ENCODE assay signal across 28 cellular contexts in the genomic region with DNA sequence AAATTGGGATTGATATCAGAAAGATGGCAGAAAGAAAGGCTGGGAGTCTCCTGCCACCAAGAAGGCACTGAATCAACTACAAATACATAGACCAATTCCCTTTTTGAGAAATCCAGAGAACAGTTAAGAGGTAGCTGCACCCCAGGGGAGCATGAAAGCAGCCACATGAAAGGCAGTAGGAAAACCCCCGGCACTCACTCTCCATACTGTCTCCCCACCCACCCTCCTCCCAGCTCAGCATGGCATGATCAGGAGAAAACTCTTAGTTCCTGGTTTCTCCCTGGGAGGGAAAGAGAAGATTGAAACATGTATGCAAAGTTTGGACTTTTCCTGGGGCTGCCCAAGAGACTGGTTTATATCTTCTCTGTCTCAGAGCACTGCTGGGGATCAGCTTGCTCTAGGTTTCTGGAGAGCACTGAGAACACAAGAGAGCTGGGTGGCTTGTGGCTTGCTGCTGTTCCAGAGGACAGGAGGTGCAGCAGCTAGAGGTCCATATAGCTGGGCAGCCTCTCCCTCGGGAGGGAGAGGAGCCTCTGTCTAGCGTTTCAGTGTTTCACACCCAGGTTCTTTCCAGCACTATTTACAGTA.
"Had no signal": no experiment of that assay in that cellular context is flagged by ENCODE, and none has a peak within 500 bp of the region (broad histone marks: within the 10 kb centered on the region; RNA-seq: fewer than 3 reads in every experiment).

No MANE protein-coding gene starts in this region.

- H3K36me3 ChIP-seq: left lung, upper lobe of right lung had no signal

- H3K4me1 ChIP-seq: foreskin keratinocyte, left lung, parathyroid adenoma, upper lobe of right lung had no signal

- H3K4me2 ChIP-seq: hepatocyte had no signal

- H3K9ac ChIP-seq: parathyroid adenoma had no signal

- H3K9me3 Mint-ChIP-seq: activated CD4-positive, alpha-beta T cell treated with anti-CD3 and anti-CD28 coated beads, Interleukin-2, amount 10 ng/mL, durations not matched to agents 7 days and 5 days; activated T-helper 1 cell treated with anti-CD3 and anti-CD28 coated beads, Interleukin-12 subunit alpha, Interleukin-12 subunit beta, Interleukin-2, Interleukin-4 antibody, amounts not matched to agents 30 ng/mL and 10 ng/mL and 1 ng/mL, durations not matched to agents 14 hours and 24 hours and 36 hours; brain; dendritic cell treated with granulocyte-macrophage colony-stimulating factor and Interleukin-4, amounts not matched to agents 40 ng/mL and 50 ng/mL, for 4 days; stimulated activated naive B cell treated with anti-CD40 and anti-IgM and Interleukin-4, amounts not matched to agents 10 μg/mL and 1 μg/mL and 100 μg/mL, for 72 hours had no signal

- H3K27ac Mint-ChIP-seq: activated CD4-positive, alpha-beta T cell treated with anti-CD3 and anti-CD28 coated beads, Interleukin-2, amount 10 ng/mL, durations not matched to agents 7 days and 5 days; activated CD8-positive, alpha-beta memory T cell treated with anti-CD3 and anti-CD28 coated beads, Interleukin-2, amount 10 ng/mL, durations not matched to agents 7 days and 5 days; activated CD8-positive, alpha-beta T cell treated with anti-CD3 and anti-CD28 coated beads for 36 hours; activated naive CD8-positive, alpha-beta T cell treated with anti-CD3 and anti-CD28 coated beads, Interleukin-2, amount 50 U/mL, for 24 hours; activated T-helper 1 cell treated with anti-CD3 and anti-CD28 coated beads, Interleukin-12 subunit alpha, Interleukin-12 subunit beta, Interleukin-2, Interleukin-4 antibody, amounts not matched to agents 30 ng/mL and 10 ng/mL and 1 ng/mL, durations not matched to agents 14 hours and 24 hours and 36 hours; dendritic cell treated with granulocyte-macrophage colony-stimulating factor and Interleukin-4, amounts not matched to agents 40 ng/mL and 50 ng/mL, for 4 days; mesothelial cell of epicardium; natural killer cell treated with Interleukin-12 subunit alpha and Interleukin-12 subunit beta and Interleukin-15 and Interleukin-18, amount 100 ng/mL, for 72 hours; stimulated activated naive B cell treated with anti-CD40 and anti-IgM and Interleukin-4, amounts not matched to agents 10 μg/mL and 1 μg/mL and 100 μg/mL, for 72 hours had no signal

- H3K27me3 Mint-ChIP-seq: activated CD4-positive, alpha-beta T cell treated with anti-CD3 and anti-CD28 coated beads, Interleukin-2, amount 10 ng/mL, durations not matched to agents 7 days and 5 days; activated CD8-positive, alpha-beta memory T cell treated with anti-CD3 and anti-CD28 coated beads, Interleukin-2, amount 10 ng/mL, durations not matched to agents 7 days and 5 days; activated CD8-positive, alpha-beta T cell treated with anti-CD3 and anti-CD28 coated beads for 36 hours; activated naive CD8-positive, alpha-beta T cell treated with anti-CD3 and anti-CD28 coated beads, Interleukin-2, amount 50 U/mL, for 24 hours; brain; dendritic cell treated with granulocyte-macrophage colony-stimulating factor and Interleukin-4, amounts not matched to agents 40 ng/mL and 50 ng/mL, for 4 days; natural killer cell treated with Interleukin-12 subunit alpha and Interleukin-12 subunit beta and Interleukin-15 and Interleukin-18, amount 100 ng/mL, for 72 hours; stimulated activated naive B cell treated with anti-CD40 and anti-IgM and Interleukin-4, amounts not matched to agents 10 μg/mL and 1 μg/mL and 100 μg/mL, for 72 hours had no signal

- H3K4me1 Mint-ChIP-seq: activated CD4-positive, alpha-beta T cell treated with anti-CD3 and anti-CD28 coated beads, Interleukin-2, amount 10 ng/mL, durations not matched to agents 7 days and 5 days; activated CD8-positive, alpha-beta memory T cell treated with anti-CD3 and anti-CD28 coated beads, Interleukin-2, amount 10 ng/mL, durations not matched to agents 7 days and 5 days; activated naive CD8-positive, alpha-beta T cell treated with anti-CD3 and anti-CD28 coated beads, Interleukin-2, amount 50 U/mL, for 24 hours; stimulated activated naive B cell treated with anti-CD40 and anti-IgM and Interleukin-4, amounts not matched to agents 10 μg/mL and 1 μg/mL and 100 μg/mL, for 72 hours had no signal

- H3K9me3 ChIP-seq: left lung, upper lobe of right lung had no signal

- DNase-seq: activated CD4-positive, alpha-beta T cell treated with anti-CD3 and anti-CD28 coated beads, Interleukin-2, amount 10 ng/mL, durations not matched to agents 7 days and 5 days; activated CD4-positive, CD25-positive, alpha-beta regulatory T cell treated with anti-CD3 and anti-CD28 coated beads, Interleukin-2, amount 50 U/mL, for 72 hours; activated CD8-positive, alpha-beta memory T cell treated with anti-CD3 and anti-CD28 coated beads, Interleukin-2, amount 10 ng/mL, durations not matched to agents 7 days and 5 days; activated CD8-positive, alpha-beta T cell treated with anti-CD3 and anti-CD28 coated beads for 36 hours; activated gamma-delta T cell; activated naive CD4-positive, alpha-beta T cell treated with anti-CD3 and anti-CD28 coated beads, Interleukin-2, amount 50 U/mL, for 16 hours; activated naive CD8-positive, alpha-beta T cell treated with anti-CD3 and anti-CD28 coated beads, Interleukin-2, amount 50 U/mL, for 24 hours; effector CD4-positive, alpha-beta T cell; erythroblast; foreskin keratinocyte; kidney glomerular epithelial cell; nucleus accumbens; right cardiac atrium; stimulated activated CD4-positive, alpha-beta T cell treated with anti-CD3 and anti-CD28 coated beads, Interleukin-15, amount 100 ng/mL, for 24 hours; stimulated activated CD8-positive, alpha-beta memory T cell treated with anti-CD3 and anti-CD28 coated beads, Interleukin-4, amount 100 ng/mL, for 48 hours; stimulated activated naive B cell treated with anti-CD40 and anti-IgM and Interleukin-4, amounts not matched to agents 10 μg/mL and 1 μg/mL and 100 μg/mL, for 72 hours; upper lobe of right lung had no signal

- H3K27ac ChIP-seq: foreskin keratinocyte, hepatocyte, left lung, parathyroid adenoma, skin epidermis, upper lobe of right lung, VCaP had no signal

- H3K4me3 Mint-ChIP-seq: activated CD4-positive, alpha-beta T cell treated with anti-CD3 and anti-CD28 coated beads, Interleukin-2, amount 10 ng/mL, durations not matched to agents 7 days and 5 days; activated CD8-positive, alpha-beta memory T cell treated with anti-CD3 and anti-CD28 coated beads, Interleukin-2, amount 10 ng/mL, durations not matched to agents 7 days and 5 days; activated CD8-positive, alpha-beta T cell treated with anti-CD3 and anti-CD28 coated beads for 36 hours; activated naive CD8-positive, alpha-beta T cell treated with anti-CD3 and anti-CD28 coated beads, Interleukin-2, amount 50 U/mL, for 24 hours; activated T-helper 1 cell treated with anti-CD3 and anti-CD28 coated beads, Interleukin-12 subunit alpha, Interleukin-12 subunit beta, Interleukin-2, Interleukin-4 antibody, amounts not matched to agents 30 ng/mL and 10 ng/mL and 1 ng/mL, durations not matched to agents 14 hours and 24 hours and 36 hours; brain; dendritic cell treated with granulocyte-macrophage colony-stimulating factor and Interleukin-4, amounts not matched to agents 40 ng/mL and 50 ng/mL, for 4 days; mesothelial cell of epicardium; natural killer cell treated with Interleukin-12 subunit alpha and Interleukin-12 subunit beta and Interleukin-15 and Interleukin-18, amount 100 ng/mL, for 72 hours; stimulated activated naive B cell treated with anti-CD40 and anti-IgM and Interleukin-4, amounts not matched to agents 10 μg/mL and 1 μg/mL and 100 μg/mL, for 72 hours had no signal

- H2AFZ ChIP-seq: hepatocyte, parathyroid adenoma had no signal

- H3K4me3 ChIP-seq: hepatocyte, left lung, lung, skin epidermis, upper lobe of right lung had no signal

- H3K27me3 ChIP-seq: foreskin keratinocyte, hepatocyte, left lung, upper lobe of right lung had no signal

- H3K36me3 Mint-ChIP-seq: activated CD8-positive, alpha-beta memory T cell treated with anti-CD3 and anti-CD28 coated beads, Interleukin-2, amount 10 ng/mL, durations not matched to agents 7 days and 5 days; brain; mesothelial cell of epicardium; natural killer cell treated with Interleukin-12 subunit alpha and Interleukin-12 subunit beta and Interleukin-15 and Interleukin-18, amount 100 ng/mL, for 72 hours; stimulated activated naive B cell treated with anti-CD40 and anti-IgM and Interleukin-4, amounts not matched to agents 10 μg/mL and 1 μg/mL and 100 μg/mL, for 72 hours had no signal

- ATAC-seq: activated CD8-positive, alpha-beta memory T cell treated with anti-CD3 and anti-CD28 coated beads, Interleukin-2, amount 10 ng/mL, durations not matched to agents 7 days and 5 days; activated CD8-positive, alpha-beta T cell treated with anti-CD3 and anti-CD28 coated beads for 36 hours; activated naive CD8-positive, alpha-beta T cell treated with anti-CD3 and anti-CD28 coated beads, Interleukin-2, amount 50 U/mL, for 24 hours; foreskin keratinocyte; left lung; natural killer cell treated with Interleukin-12 subunit alpha and Interleukin-12 subunit beta and Interleukin-15 and Interleukin-18, amount 100 ng/mL, for 72 hours; right cardiac atrium; stimulated activated naive B cell treated with anti-CD40 and anti-IgM and Interleukin-4, amounts not matched to agents 10 μg/mL and 1 μg/mL and 100 μg/mL, for 72 hours; upper lobe of right lung had no signal
